In genomic region chr6:125511809-125512341, GRCh38 we compare ENCODE assay signal across 13 cellular contexts.
DNase-seq lines count a peak whose midpoint lies in the region; ATAC-seq and TF ChIP-seq lines count a peak whose summit lies in the region.
"Had no signal": no experiment of that assay in that cellular context is flagged by ENCODE, and none has a peak within 500 bp of the region (broad histone marks: within the 10 kb centered on the region; RNA-seq: fewer than 3 reads in every experiment).

No MANE protein-coding gene starts in this region.

- TF ChIP-seq CTCF in A673 (conservative IDR thresholded peaks at IDR 0.05; ENCODE audit: low read depth, low read length) (no peak), fibroblast of villous mesenchyme (IDR thresholded peaks at IDR 0.05; ENCODE audit: insufficient read depth, low read depth, low read length) (no peak)

- DNase-seq in A673 (ENCODE audit: low spot score), result peak; percentile 4
- DNase-seq in NCI-H1092 treated with DMSO at 0.1 percent for 48 hours (lab: John Stamatoyannopoulos, UW), result peak; percentile 65
- DNase-seq in RKO (ENCODE audit: low spot score), result peak; percentile 21
- DNase-seq in fibroblast of villous mesenchyme (ENCODE audit: low read depth), result peak; percentile 41
- no peak for DNase-seq in NK-92 (lab: John Stamatoyannopoulos, UW; ENCODE audit: unreplicated experiment)
- no peak for DNase-seq in NCI-H128 (lab: John Stamatoyannopoulos, UW; ENCODE audit: unreplicated experiment)
- no peak for DNase-seq in SW 1271 (lab: John Stamatoyannopoulos, UW)
- DNase-seq: activated CD4-positive, alpha-beta T cell treated with anti-CD3 and anti-CD28 coated beads, Interleukin-2, amount 50 U/mL, for 1 hour; activated naive CD4-positive, alpha-beta T cell treated with anti-CD3 and anti-CD28 coated beads, Interleukin-2, amount 10 ng/mL, durations not matched to agents 7 days and 5 days; effector memory CD8-positive, alpha-beta T cell; stimulated activated CD4-positive, alpha-beta T cell treated with anti-CD3 and anti-CD28 coated beads, Interleukin-4, amount 100 ng/mL, for 1 hour had no signal

- no peak for ATAC-seq in GM18909 (IDR thresholded peaks at IDR 0.05; ENCODE audit: poor library complexity, unreplicated experiment)
- ATAC-seq: effector memory CD8-positive, alpha-beta T cell had no signal

- H3K4me3 ChIP-seq in A673 (ENCODE audit: low read depth, low read length, poor library complexity, severe bottlenecking) (no peak overlapping the region), fibroblast of villous mesenchyme (ENCODE audit: low read depth, low read length) (no peak overlapping the region)

- H3K27me3 ChIP-seq in A673 (replicated peaks; ENCODE audit: insufficient read depth, low read depth, low read length, poor library complexity), result no peaks in the 10 kb centered on the region
- H3K27me3 ChIP-seq: neutrophil had no signal

- H3K9me3 ChIP-seq in A673 (ENCODE audit: low read depth, low read length, poor library complexity, severe bottlenecking), result no peaks in the 10 kb centered on the region
- H3K9me3 ChIP-seq: neutrophil had no signal

- no peak overlapping the region for H3K27ac ChIP-seq in A673 (ENCODE audit: low read depth, low read length, poor library complexity, severe bottlenecking)
- H3K27ac ChIP-seq: neutrophil had no signal

- intact Hi-C loops in A673 (cut with micrococcal nuclease; ENCODE audit: unreplicated experiment), result no loop called here

- BruUV-seq in A673 (replicated peaks; lab: Mats Ljungman, UMichigan), result no TSS peak

- no peaks in the 10 kb centered on the region for H3K36me3 ChIP-seq in A673 (ENCODE audit: insufficient read depth, low read length, poor library complexity, severe bottlenecking)
- H3K36me3 ChIP-seq: neutrophil had no signal

- peaks cover 10% of the 10 kb centered on the region for H3K4me1 ChIP-seq in A673 (ENCODE audit: insufficient read depth, low read length, poor library complexity, severe bottlenecking)

- POLR2A ChIA-PET in A673 (lab: Charles Lee; ENCODE audit: low non-redundant PET), result no interaction called here

- CTCF ChIA-PET in A673 (lab: Charles Lee), result no interaction called here

Comparison
In these comparisons a context has a peak if more than half of its experiments do, and no peak if none do; other contexts are left out.
1. DNase-seq: peak in A673 (single experiment), NCI-H1092 treated with DMSO at 0.1 percent for 48 hours (single experiment), RKO (single experiment) and fibroblast of villous mesenchyme (single experiment); none in NK-92 (single experiment), NCI-H128 (single experiment) and SW 1271 (0 of 2).